ENCODE assay signal across 11 cellular contexts in genomic region chr22:46377566-46378498, GRCh38. TPM values are rescaled to one million over a fixed set of nuclear protein-coding genes. Genes with fewer than 3 reads are reported as not detected.
DNase-seq lines count a peak whose midpoint lies in the region; ATAC-seq and TF ChIP-seq lines count a peak whose summit lies in the region.
"Had no signal": no experiment of that assay in that cellular context is flagged by ENCODE, and none has a peak within 500 bp of the region (broad histone marks: within the 10 kb centered on the region; RNA-seq: fewer than 3 reads in every experiment).

No MANE protein-coding gene starts in this region.

- H3K4me1 ChIP-seq in breast epithelium = no peaks in the 10 kb centered on the region
- peaks cover 22 to 61% (median 44%) of the 10 kb centered on the region in 4 donors for H3K4me1 ChIP-seq in liver (ENCODE audit: control insufficient read depth in 4 of 4, insufficient read depth in 4 of 4, low read length in 3 of 4)
- peaks cover 19% of the 10 kb centered on the region for H3K4me1 ChIP-seq in vagina
- no peaks in the 10 kb centered on the region for H3K4me1 ChIP-seq in testis

- peak overlapping the region in 1 of 2 donors; percentile 14 for H3K9ac ChIP-seq in liver (ENCODE audit: low read depth in 1 of 2, low read length in 2 of 2)

- no peak for TF ChIP-seq CTCF in breast epithelium (IDR thresholded peaks at IDR 0.05)
- no peak for TF ChIP-seq CTCF in liver (IDR thresholded peaks at IDR 0.05; ENCODE audit: low read depth, low read length, missing input control)
- TF ChIP-seq CTCF in vagina (IDR thresholded peaks at IDR 0.05) = no peak
- TF ChIP-seq CTCF in testis (IDR thresholded peaks at IDR 0.05) = no peak

- peak overlapping the region; percentile 33 to 68 for H3K27ac ChIP-seq in breast epithelium
- peak overlapping the region; percentile 87 to 96 for H3K27ac ChIP-seq in liver (ENCODE audit: low read depth in 1 of 2, low read length in 2 of 2)
- peak overlapping the region; percentile 6 for H3K27ac ChIP-seq in vagina
- H3K27ac ChIP-seq in testis = no peak overlapping the region
- H3K27ac ChIP-seq: VCaP had no signal

- intact Hi-C loops in Right ventricle myocardium superior (cut with DNase I) (no loop called here), cardiac septum (cut with DNase I) (no loop called here), breast epithelium (cut with DNase I; ENCODE audit: low total_unique reads) (no loop called here), vagina (cut with DNase I) (no loop called here), testis (cut with DNase I; ENCODE audit: low total_unique reads) (no loop called here)

- H3K27me3 ChIP-seq in breast epithelium (no peaks in the 10 kb centered on the region), liver (ENCODE audit: control insufficient read depth in 4 of 4, insufficient read depth in 4 of 4, low read length in 3 of 4) (no peaks in the 10 kb centered on the region), vagina (no peaks in the 10 kb centered on the region), testis (no peaks in the 10 kb centered on the region)

- no peak for DNase-seq in Right ventricle myocardium superior
- DNase-seq in cardiac septum (ENCODE audit: low spot score) = no peak
- peak; percentile 37 to 76 for DNase-seq in breast epithelium (ENCODE audit: low spot score in 2 of 2)
- DNase-seq in vagina (ENCODE audit: extremely low spot score in 2 of 2) = no peak
- DNase-seq in testis = no peak
- DNase-seq: activated naive CD8-positive, alpha-beta T cell treated with anti-CD3 and anti-CD28 coated beads for 36 hours; posterior cingulate gyrus had no signal

- H3K9me3 ChIP-seq in breast epithelium = peaks cover 7 to 9% of the 10 kb centered on the region in 2 donors
- H3K9me3 ChIP-seq in liver (ENCODE audit: control insufficient read depth in 4 of 4, low read length in 3 of 4) = no peaks in the 10 kb centered on the region
- no peaks in the 10 kb centered on the region for H3K9me3 ChIP-seq in vagina
- H3K9me3 ChIP-seq in testis = no peaks in the 10 kb centered on the region

- peak; percentile 79 for ATAC-seq in Right ventricle myocardium superior (ENCODE audit: poor library complexity)
- no peak for ATAC-seq in HG02973 (IDR thresholded peaks at IDR 0.05; ENCODE audit: unreplicated experiment)
- ATAC-seq in GM18873 (IDR thresholded peaks at IDR 0.05; ENCODE audit: low FRiP score, unreplicated experiment) = no peak

- WGBS in liver = 24% methylated on average over 25 of the region's 25 CpGs
- WGBS in testis, 2 donors = 74 to 86% methylated on average over 14 to 25 of the region's 25 CpGs

- TF ChIP-seq POLR2A in breast epithelium (IDR thresholded peaks at IDR 0.05) (no peak), vagina (IDR thresholded peaks at IDR 0.05) (no peak), testis (IDR thresholded peaks at IDR 0.05) (no peak)

- H3K36me3 ChIP-seq in breast epithelium (no peaks in the 10 kb centered on the region), liver (ENCODE audit: control insufficient read depth in 4 of 4, insufficient read depth in 3 of 4, low read depth in 1 of 4, low read length in 3 of 4) (no peaks in the 10 kb centered on the region), vagina (peaks cover 0 to 13% of the 10 kb centered on the region in 2 donors), testis (ENCODE audit: low read depth, missing control alignments) (no peaks in the 10 kb centered on the region)

- H3K4me3 ChIP-seq in breast epithelium = no peak overlapping the region
- no peak overlapping the region for H3K4me3 ChIP-seq in liver (ENCODE audit: low read depth in 1 of 3, low read length in 3 of 3)
- no peak overlapping the region for H3K4me3 ChIP-seq in vagina
- no peak overlapping the region for H3K4me3 ChIP-seq in testis

- peak in 1 of 2 donors; percentile 10 for TF ChIP-seq RAD21 in liver (IDR thresholded peaks at IDR 0.05)

TF ChIP-seq in liver, 16 proteins besides CTCF, POLR2A, EP300 and RAD21:
- TF ChIP-seq ATF3 (IDR thresholded peaks at IDR 0.05) (peak; percentile 94), ZBTB33 (IDR thresholded peaks at IDR 0.05) (peak; percentile 55), YY1 (IDR thresholded peaks at IDR 0.05) (peak; percentile 74), TAF1 (conservative IDR thresholded peaks at IDR 0.05) (no peak), HNF4G (IDR thresholded peaks at IDR 0.05) (no peak), SP1 (IDR thresholded peaks at IDR 0.05) (peak; percentile 85), EGR1 (IDR thresholded peaks at IDR 0.05; ENCODE audit: low read depth in 2 of 2) (peak in 1 of 2 donors; percentile 62), RXRA (IDR thresholded peaks at IDR 0.05) (peak; percentile 88 to 91), REST (IDR thresholded peaks at IDR 0.05) (no peak), FOXA1 (IDR thresholded peaks at IDR 0.05) (peak; percentile 45), MAX (IDR thresholded peaks at IDR 0.05) (peak; percentile 59), GABPA (IDR thresholded peaks at IDR 0.05 in 1 of 2, conservative IDR thresholded peaks at IDR 0.05 in 1 of 2) (no peak), HNF4A (conservative IDR thresholded peaks at IDR 0.05) (peak; percentile 73 to 87), JUND (IDR thresholded peaks at IDR 0.05) (peak; percentile 95), NR2F2 (IDR thresholded peaks at IDR 0.05) (peak; percentile 53), FOXA2 (IDR thresholded peaks at IDR 0.05) (no peak)

RNA-seq across cellular contexts. Expression of gene TRMU, which starts 42.3 kb away (rescaled TPM):
- total RNA-seq in Right ventricle myocardium superior = 37.7 TPM
- total RNA-seq in cardiac septum = 34.7 TPM
- 10 to 100 TPM; 25.4 to 40.6 (median 37.6) TPM for total RNA-seq in breast epithelium
- total RNA-seq in liver = 10 to 100 TPM; 14.3 to 34.4 TPM
- polyA plus RNA-seq in liver = 10 to 100 TPM; 18.1 to 19.2 TPM
- total RNA-seq in vagina = 37.1 TPM
- total RNA-seq in testis = 10 to 100 TPM; 57.3 to 63.5 TPM
- polyA plus RNA-seq in testis (ENCODE audit: insufficient read depth, low read depth, low replicate concordance) = 24.8 TPM

Comparison
In these comparisons a context has a peak if more than half of its experiments do, and no peak if none do; other contexts are left out.
1. DNase-seq: peak in breast epithelium (2 of 2); none in Right ventricle myocardium superior (single experiment), cardiac septum (single experiment), vagina (0 of 2) and testis (single experiment).
2. H3K27ac ChIP-seq: peak in breast epithelium (2 of 2), liver (2 of 2) and vagina (single experiment); none in testis (0 of 2).